In genomic region chr5:173334808-173335207, GRCh38 we compare ENCODE assay signal across 19 cellular contexts. TPM values are rescaled to one million over a fixed set of nuclear protein-coding genes. Genes with fewer than 3 reads are reported as not detected.
"Had no signal": no experiment of that assay in that cellular context is flagged by ENCODE, and none has a peak within 500 bp of the region (broad histone marks: within the 10 kb centered on the region; RNA-seq: fewer than 3 reads in every experiment).

No MANE protein-coding gene starts in this region.

- H3K9me3 ChIP-seq: mucosa of descending colon, upper lobe of left lung had no signal

- DNase-seq: activated CD4-positive, alpha-beta T cell treated with anti-CD3 and anti-CD28 coated beads for 48 hours; activated CD8-positive, alpha-beta memory T cell treated with anti-CD3 and anti-CD28 coated beads, Interleukin-2, amount 50 U/mL, for 48 hours; activated CD8-positive, alpha-beta T cell treated with anti-CD3 and anti-CD28 coated beads, Interleukin-2, amount 10 ng/mL, durations not matched to agents 7 days and 5 days; activated naive CD4-positive, alpha-beta T cell; caudate nucleus; cortex of kidney; effector memory CD4-positive, alpha-beta T cell; erythroblast; left colon; mucosa of descending colon; occipital lobe; stimulated activated CD4-positive, alpha-beta T cell treated with anti-CD3 and anti-CD28 coated beads, Interleukin-2, amount 100 ng/mL, for 48 hours; stimulated activated CD8-positive, alpha-beta memory T cell treated with anti-CD3 and anti-CD28 coated beads, Interleukin-4, amount 100 ng/mL, for 48 hours; stimulated activated naive CD8-positive, alpha-beta T cell treated with anti-CD3 and anti-CD28 coated beads, Interleukin-15, Interleukin-2, amounts not matched to agents 100 U/mL and 50 U/mL, for 24 hours; T-helper 17 cell; upper lobe of left lung had no signal

- H3K27ac ChIP-seq: upper lobe of left lung had no signal

- H3K36me3 ChIP-seq: upper lobe of left lung had no signal

- H3K4me3 ChIP-seq: mucosa of descending colon, upper lobe of left lung had no signal

- ATAC-seq: activated CD8-positive, alpha-beta T cell treated with anti-CD3 and anti-CD28 coated beads, Interleukin-2, amount 10 ng/mL, durations not matched to agents 7 days and 5 days; left colon; mucosa of descending colon; natural killer cell treated with Interleukin-12 subunit alpha and Interleukin-12 subunit beta and Interleukin-15 and Interleukin-18, amount 100 ng/mL, for 72 hours; sciatic nerve; stimulated activated naive CD8-positive, alpha-beta T cell treated with anti-CD3 and anti-CD28 coated beads, Interleukin-15, Interleukin-2, amounts not matched to agents 100 U/mL and 50 U/mL, for 24 hours; T-helper 17 cell; WTC11 had no signal

RNA-seq across cellular contexts. Expression of gene STC2, which starts 6.6 kb away (rescaled TPM):
- total RNA-seq: T-helper 17 cell had no signal
